In the genomic region with DNA sequence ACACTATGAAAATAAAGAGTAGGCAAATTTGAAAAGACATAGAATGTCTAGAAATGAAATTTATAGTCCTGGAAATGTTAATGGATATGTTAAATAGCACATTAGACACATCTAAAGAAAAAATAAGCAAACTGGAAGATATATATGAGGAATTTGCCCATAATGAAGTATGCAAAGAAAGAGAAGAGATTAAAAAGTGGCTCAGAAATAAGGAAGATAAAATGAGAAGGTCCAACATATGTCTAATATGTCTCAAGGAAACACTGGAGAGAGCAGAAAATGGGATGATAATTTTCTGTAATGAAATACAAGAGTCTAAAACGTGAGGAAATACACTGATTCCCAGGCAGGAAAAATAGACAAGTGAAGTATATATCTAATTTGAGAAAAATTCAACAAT, we compare ENCODE assay signal across 19 cellular contexts. TPM values are rescaled to one million over a fixed set of nuclear protein-coding genes. Genes with fewer than 3 reads are reported as not detected.
DNase-seq lines count a peak whose midpoint lies in the region; ATAC-seq, FAIRE-seq and TF ChIP-seq lines count a peak whose summit lies in the region.
"Had no signal": no experiment of that assay in that cellular context is flagged by ENCODE, and none has a peak within 500 bp of the region (broad histone marks: within the 10 kb centered on the region; RNA-seq: fewer than 3 reads in every experiment).

No MANE protein-coding gene starts in this region.

- H4K20me1 ChIP-seq in GM12878 (ENCODE audit: control insufficient read depth, insufficient read depth), result no peaks in the 10 kb centered on the region

- no peak overlapping the region for H3K9ac ChIP-seq in GM12878 (ENCODE audit: control insufficient read depth, insufficient read depth, low read length)

- TF ChIP-seq RAD21 in GM12878 (IDR thresholded peaks at IDR 0.05; ENCODE audit: insufficient read depth, low read depth, low read length), result no peak

- no peak overlapping the region for H3K27ac ChIP-seq in GM12878 (ENCODE audit: control insufficient read depth, insufficient read depth)

- SMC1A ChIA-PET in GM12878 (lab: Charles Lee; ENCODE audit: uncharacterized antibody, unreplicated experiment), result interaction anchor here (0.7 kb wide), 1 partner anchor 21 kb away, joined by 3 read pairs; no protein-coding TSS in a partner anchor

- no peak for TF ChIP-seq EP300 in GM12878 (IDR thresholded peaks at IDR 0.05; ENCODE audit: borderline replicate concordance in 1 of 2, control insufficient read depth in 1 of 2, low read depth in 2 of 2, low read length in 2 of 2)

- in situ Hi-C loops in GM12878 (cut with MboI), result no loop called here

- H3K4me3 ChIP-seq in GM12878, result no peak overlapping the region

- no peaks in the 10 kb centered on the region for H3K27me3 Mint-ChIP-seq in activated T-cell treated with anti-CD3 and anti-CD28 coated beads, Interleukin-2, amount 50 U/mL, for 72 hours (ENCODE audit: low read depth)
- H3K27me3 Mint-ChIP-seq in activated T-cell treated with anti-CD3 and anti-CD28 coated beads, Interleukin-2, amount 50 U/mL, for 4 hours (ENCODE audit: low read depth), result peaks cover 2% of the 10 kb centered on the region
- H3K27me3 Mint-ChIP-seq: B cell had no signal

- H3K9me3 Mint-ChIP-seq in activated T-cell treated with anti-CD3 and anti-CD28 coated beads, Interleukin-2, amount 50 U/mL, for 72 hours, result peaks cover 6% of the 10 kb centered on the region in 2 donors
- peaks cover 12% of the 10 kb centered on the region for H3K9me3 Mint-ChIP-seq in activated T-cell treated with anti-CD3 and anti-CD28 coated beads, Interleukin-2, amount 50 U/mL, for 4 hours

- H3K4me2 ChIP-seq in GM12878 (ENCODE audit: control insufficient read depth, insufficient read depth), result no peak overlapping the region

- no peak for TF ChIP-seq CTCF in GM12878 (IDR thresholded peaks at IDR 0.05 in 2 of 3, conservative IDR thresholded peaks at IDR 0.05 in 1 of 3; ENCODE audit: control insufficient read depth in 2 of 3, extremely low read depth in 1 of 3, insufficient read depth in 1 of 3, low read depth in 3 of 3, low read length in 3 of 3)

- WGBS in GM12878 (ENCODE audit: insufficient coverage, insufficient replicate concordance, low lambda C conversion rate, missing lambda C conversion rate), result 19% methylated on average over 1 of the region's 1 CpG

- TF ChIP-seq POLR2A in GM12878 (IDR thresholded peaks at IDR 0.05; ENCODE audit: low read depth, low read length), result no peak

- no peak overlapping the region for H2AFZ ChIP-seq in GM12878 (ENCODE audit: control insufficient read depth, low read depth, low read length)

- peaks cover 7 to 8% of the 10 kb centered on the region in 2 donors for H3K36me3 Mint-ChIP-seq in activated T-cell treated with anti-CD3 and anti-CD28 coated beads, Interleukin-2, amount 50 U/mL, for 72 hours (ENCODE audit: insufficient read depth in 2 of 2)
- peaks cover 3% of the 10 kb centered on the region for H3K36me3 Mint-ChIP-seq in activated T-cell treated with anti-CD3 and anti-CD28 coated beads, Interleukin-2, amount 50 U/mL, for 4 hours (ENCODE audit: insufficient read depth)
- H3K36me3 Mint-ChIP-seq: CD4-positive, CD25-positive, alpha-beta regulatory T cell had no signal

- H3K27ac Mint-ChIP-seq in activated T-cell treated with anti-CD3 and anti-CD28 coated beads, Interleukin-2, amount 50 U/mL, for 72 hours, result peak overlapping the region; percentile 48
- H3K27ac Mint-ChIP-seq: B cell; CD4-positive, CD25-positive, alpha-beta regulatory T cell; CD8-positive, alpha-beta memory T cell; H9 had no signal

- no peak for ATAC-seq in activated T-cell treated with anti-CD3 and anti-CD28 coated beads, Interleukin-2, amount 50 U/mL, for 72 hours (replicated peaks in 1 of 2)
- ATAC-seq in activated T-cell treated with anti-CD3 and anti-CD28 coated beads, Interleukin-2, amount 50 U/mL, for 4 hours, result no peak
- ATAC-seq in GM12878 (no peak), GM18519 (IDR thresholded peaks at IDR 0.05; ENCODE audit: low FRiP score, unreplicated experiment) (no peak)

- H3K36me3 ChIP-seq in GM12878 (ENCODE audit: control insufficient read depth in 2 of 2, insufficient read depth in 2 of 2, low read length in 1 of 2), result no peaks in the 10 kb centered on the region

- no peak for FAIRE-seq in GM12878 (lab: Jason Lieb, UNC)
- peak; percentile 51 for FAIRE-seq in islet of Langerhans (lab: Jason Lieb, UNC)
- FAIRE-seq: GM12892, GM18507, H1 had no signal

- CTCF ChIA-PET in GM12878 (lab: Yijun Ruan, JAX), result interaction anchor here (3.2 kb wide), 1 partner anchor 12 kb away, joined by 27 read pairs; no protein-coding TSS in a partner anchor

- BruUV-seq in GM12878 (replicated peaks; lab: Mats Ljungman, UMichigan), result no TSS peak

- H3K27me3 ChIP-seq in GM12878 (replicated peaks in 1 of 2; ENCODE audit: control insufficient read depth in 2 of 2, insufficient read depth in 2 of 2, low read length in 1 of 2), result no peaks in the 10 kb centered on the region

- no peaks in the 10 kb centered on the region for H3K4me1 Mint-ChIP-seq in activated T-cell treated with anti-CD3 and anti-CD28 coated beads, Interleukin-2, amount 50 U/mL, for 72 hours (ENCODE audit: low read depth)
- no peaks in the 10 kb centered on the region for H3K4me1 Mint-ChIP-seq in activated T-cell treated with anti-CD3 and anti-CD28 coated beads, Interleukin-2, amount 50 U/mL, for 4 hours (ENCODE audit: low read depth)
- H3K4me1 Mint-ChIP-seq: CD8-positive, alpha-beta memory T cell; H9 had no signal

- no peaks in the 10 kb centered on the region for H3K4me1 ChIP-seq in GM12878 (ENCODE audit: control insufficient read depth, insufficient read depth, low read length)

- intact Hi-C loops in GM12878 (cut with micrococcal nuclease; ENCODE audit: unreplicated experiment), result no loop called here

- POLR2A ChIA-PET in GM12878 (lab: Charles Lee), result no interaction called here

- no peak overlapping the region for H3K4me3 Mint-ChIP-seq in activated T-cell treated with anti-CD3 and anti-CD28 coated beads, Interleukin-2, amount 50 U/mL, for 72 hours
- H3K4me3 Mint-ChIP-seq in activated T-cell treated with anti-CD3 and anti-CD28 coated beads, Interleukin-2, amount 50 U/mL, for 4 hours, result no peak overlapping the region
- H3K4me3 Mint-ChIP-seq: B cell; CD4-positive, CD25-positive, alpha-beta regulatory T cell; CD8-positive, alpha-beta memory T cell; H9 had no signal

- RAD21 ChIA-PET in GM12878 (lab: Charles Lee; ENCODE audit: unreplicated experiment), result no interaction called here

- no peaks in the 10 kb centered on the region for H3K79me2 ChIP-seq in GM12878 (ENCODE audit: control insufficient read depth, insufficient read depth, low read length)

- DNase-seq in activated T-cell treated with anti-CD3 and anti-CD28 coated beads, Interleukin-2, amount 50 U/mL, for 72 hours, result no peak
- DNase-seq in activated T-cell treated with anti-CD3 and anti-CD28 coated beads, Interleukin-2, amount 50 U/mL, for 4 hours, result no peak
- DNase-seq in GM12878 (ENCODE audit: low read depth, low spot score), result no peak
- no peak for DNase-seq in activated CD8-positive, alpha-beta memory T cell treated with anti-CD3 and anti-CD28 coated beads, Interleukin-2, amount 50 U/mL, for 48 hours
- DNase-seq: C1 segment of cervical spinal cord; CD4-positive, CD25-positive, alpha-beta regulatory T cell; CD8-positive, alpha-beta memory T cell; COR-L47; DMS 273 treated with DMSO at 0.1 percent for 48 hours; DMS53; DND-41; EL; H9 had no signal

- H3K9me3 ChIP-seq in GM12878 (replicated peaks; ENCODE audit: control insufficient read depth, insufficient read depth, low read length), result peaks cover 11% of the 10 kb centered on the region

TF ChIP-seq in GM12878, 131 proteins besides CTCF, POLR2A, EP300 and RAD21:
- no peak for TF ChIP-seq ESRRA (IDR thresholded peaks at IDR 0.05; ENCODE audit: low read length)
- TF ChIP-seq RELA (IDR thresholded peaks at IDR 0.05; ENCODE audit: borderline replicate concordance, partially characterized antibody), result no peak
- TF ChIP-seq, protein P1, sequence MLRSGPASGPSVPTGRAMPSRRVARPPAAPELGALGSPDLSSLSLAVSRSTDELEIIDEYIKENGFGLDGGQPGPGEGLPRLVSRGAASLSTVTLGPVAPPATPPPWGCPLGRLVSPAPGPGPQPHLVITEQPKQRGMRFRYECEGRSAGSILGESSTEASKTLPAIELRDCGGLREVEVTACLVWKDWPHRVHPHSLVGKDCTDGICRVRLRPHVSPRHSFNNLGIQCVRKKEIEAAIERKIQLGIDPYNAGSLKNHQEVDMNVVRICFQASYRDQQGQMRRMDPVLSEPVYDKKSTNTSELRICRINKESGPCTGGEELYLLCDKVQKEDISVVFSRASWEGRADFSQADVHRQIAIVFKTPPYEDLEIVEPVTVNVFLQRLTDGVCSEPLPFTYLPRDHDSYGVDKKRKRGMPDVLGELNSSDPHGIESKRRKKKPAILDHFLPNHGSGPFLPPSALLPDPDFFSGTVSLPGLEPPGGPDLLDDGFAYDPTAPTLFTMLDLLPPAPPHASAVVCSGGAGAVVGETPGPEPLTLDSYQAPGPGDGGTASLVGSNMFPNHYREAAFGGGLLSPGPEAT (IDR thresholded peaks at IDR 0.05; ENCODE audit: low read depth), result peak; percentile 15; the same call in 1 of the 2 replicates
- no peak for TF ChIP-seq BRCA1 (IDR thresholded peaks at IDR 0.05; ENCODE audit: low read depth, low read length)
- no peak for TF ChIP-seq DPF2 (IDR thresholded peaks at IDR 0.05)

RNA-seq across cellular contexts. Expression of gene ARID1B, which starts 36.6 kb away (rescaled TPM):
- total RNA-seq in activated T-cell treated with anti-CD3 and anti-CD28 coated beads, Interleukin-2, amount 50 U/mL, for 72 hours, result 10 to 100 TPM; 62.9 to 71.6 TPM
- total RNA-seq in activated T-cell treated with anti-CD3 and anti-CD28 coated beads, Interleukin-2, amount 50 U/mL, for 4 hours, result 10 to 100 TPM; 45.6 to 46.6 (median 46.0) TPM
- 1,061 and 1,083 TPM in 2 replicates for total RNA-seq in GM12878 (2013; cell fraction: nucleolus; rRNA removed)
- 68.0 and 68.8 TPM in 2 replicates for total RNA-seq in GM12878 (2014; rRNA removed)
- total RNA-seq in GM12878 (2014; rRNA removed; fragmentation: Illumina TruSeq; extraction: Trizol), result 73.7 and 80.8 TPM in 2 replicates
- total RNA-seq in GM12878 (2021), result 116 and 133 TPM in 2 replicates
- polyA plus RNA-seq in GM12878 (2011; ENCODE audit: low read depth), result 28.7 TPM
- polyA plus RNA-seq in GM12878 (2011; rRNA removed), result 21.3 and 24.7 TPM in 2 replicates
- 21.4 and 24.5 TPM in 2 replicates for polyA plus RNA-seq in GM12878 (2011; cell fraction: cytosol; rRNA removed)
- polyA plus RNA-seq in GM12878 (2011; cell fraction: nucleus; rRNA removed), result 69.4 and 82.0 TPM in 2 replicates
- 43.0 and 45.3 TPM in 2 replicates for polyA plus RNA-seq in GM12878 (2012)
- 59.2 and 69.9 TPM in 2 replicates for polyA plus RNA-seq in GM12878 (2014; fragmentation: Illumina TruSeq; extraction: Trizol)
- 10 to 100 TPM; 37.7 to 73.9 TPM for polyA plus RNA-seq in GM12878 (2014; fragmentation: Nextera tagmentation; extraction: Ambion mirVana)
- 50.0 and 59.1 TPM in 2 replicates for polyA plus RNA-seq in GM12878 (2014; rRNA removed)
- polyA plus RNA-seq in GM12878 (2016; fragmentation: Nextera tagmentation; extraction: Ambion mirVana), result 10 to 100 TPM; 32.4 to 39.1 TPM
- 124 and 158 TPM in 2 replicates for polyA minus RNA-seq in GM12878 (2011; rRNA and poly(A)+ RNA removed)
- 32.6 and 38.9 TPM in 2 replicates for polyA minus RNA-seq in GM12878 (2011; cell fraction: cytosol; rRNA and poly(A)+ RNA removed)
- polyA minus RNA-seq in GM12878 (2011; cell fraction: nucleus; rRNA and poly(A)+ RNA removed), result 206 and 401 TPM in 2 replicates
